ENCODE assay signal across 15 cellular contexts in genomic region chr5:175254155-175254554, GRCh38.
DNase-seq lines count a peak whose midpoint lies in the region; ATAC-seq and TF ChIP-seq lines count a peak whose summit lies in the region.
"Had no signal": no experiment of that assay in that cellular context is flagged by ENCODE, and none has a peak within 500 bp of the region (broad histone marks: within the 10 kb centered on the region; RNA-seq: fewer than 3 reads in every experiment).

No MANE protein-coding gene starts in this region.

- H2BK120ac ChIP-seq in IMR-90 (ENCODE audit: low read depth, low read length) = no peak overlapping the region

- no peaks in the 10 kb centered on the region for H3K36me3 Mint-ChIP-seq in activated CD8-positive, alpha-beta T cell treated with anti-CD3 and anti-CD28 coated beads for 36 hours (ENCODE audit: low read depth)

- intact Hi-C loops in IMR-90 (cut with micrococcal nuclease) = no loop called here
- intact Hi-C loops in activated CD8-positive, alpha-beta T cell treated with anti-CD3 and anti-CD28 coated beads for 36 hours (cut with micrococcal nuclease) = no loop called here
- intact Hi-C loops in psoas muscle (cut with DNase I) = no loop called here

- H3K9me3 ChIP-seq in IMR-90 (ENCODE audit: control insufficient read depth, insufficient read depth, low read length) (no peaks in the 10 kb centered on the region), thoracic aorta (no peaks in the 10 kb centered on the region), psoas muscle (no peaks in the 10 kb centered on the region)
- H3K9me3 ChIP-seq: pancreas had no signal

- peaks cover 4% of the 10 kb centered on the region for H3K27me3 Mint-ChIP-seq in activated CD8-positive, alpha-beta T cell treated with anti-CD3 and anti-CD28 coated beads for 36 hours

- TF ChIP-seq CTCF in IMR-90 (conservative IDR thresholded peaks at IDR 0.05; ENCODE audit: low read depth, low read length) (no peak), choroid plexus epithelial cell (conservative IDR thresholded peaks at IDR 0.05; ENCODE audit: low read depth, low read length) (no peak), thoracic aorta (IDR thresholded peaks at IDR 0.05) (no peak), psoas muscle (IDR thresholded peaks at IDR 0.05) (no peak)
- TF ChIP-seq CTCF in activated CD8-positive, alpha-beta T cell treated with anti-CD3 and anti-CD28 coated beads for 36 hours (IDR thresholded peaks at IDR 0.05) = no peak

- peak overlapping the region; percentile 40 for H3K14ac ChIP-seq in IMR-90 (replicated peaks; ENCODE audit: low read depth, low read length)

- no peak overlapping the region for H3K23ac ChIP-seq in IMR-90 (ENCODE audit: low read depth, low read length)

- no peaks in the 10 kb centered on the region for H3K79me1 ChIP-seq in IMR-90 (ENCODE audit: low read depth in 1 of 2, low read length in 2 of 2)

- H4K20me1 ChIP-seq in IMR-90 (ENCODE audit: insufficient read depth, low read length) = no peaks in the 10 kb centered on the region

- H3K36me3 ChIP-seq in IMR-90 (ENCODE audit: control insufficient read depth, insufficient read depth, low read length) (no peaks in the 10 kb centered on the region), thoracic aorta (no peaks in the 10 kb centered on the region), psoas muscle (ENCODE audit: insufficient read depth in 1 of 2, low read depth in 1 of 2) (no peaks in the 10 kb centered on the region)
- H3K36me3 ChIP-seq: pancreas had no signal

- BruUV-seq in IMR-90 (replicated peaks; lab: Mats Ljungman, UMichigan) = no TSS peak

- H3K4me2 ChIP-seq in IMR-90 (ENCODE audit: low read depth, low read length) = no peak overlapping the region

- H2AK9ac ChIP-seq in IMR-90 (replicated peaks; ENCODE audit: low read depth, low read length, poor library complexity) = no peak overlapping the region

- no peak overlapping the region for H2BK5ac ChIP-seq in IMR-90 (ENCODE audit: low read depth, low read length, poor library complexity, severe bottlenecking)

- dilution Hi-C loops in IMR-90 (cut with HindIII; ENCODE audit: low sequenced_read_pairs, unreplicated experiment) = no loop called here

- DNase-seq in IMR-90 (peak; percentile 42), choroid plexus epithelial cell (ENCODE audit: low read depth) (peak; percentile 34), left lobe of liver (ENCODE audit: low spot score) (no peak), thoracic aorta (ENCODE audit: low spot score) (no peak), HuH-7 (ENCODE audit: low spot score) (no peak), psoas muscle (no peak), Ammon's horn (ENCODE audit: low spot score) (no peak)
- no peak for DNase-seq in activated CD8-positive, alpha-beta T cell treated with anti-CD3 and anti-CD28 coated beads for 36 hours
- DNase-seq: activated gamma-delta T cell; COR-L47; H7; NCI-H446 treated with DMSO at 0.1 percent for 48 hours; pancreas; stimulated activated naive CD8-positive, alpha-beta T cell treated with anti-CD3 and anti-CD28 coated beads, Interleukin-15, Interleukin-2, amounts not matched to agents 100 U/mL and 50 U/mL, for 24 hours had no signal

- CTCF ChIA-PET in IMR-90 (lab: Yijun Ruan, JAX) = no interaction called here
- CTCF ChIA-PET in activated CD8-positive, alpha-beta T cell treated with anti-CD3 and anti-CD28 coated beads for 36 hours (lab: Charles Lee) = no interaction called here

- no peak overlapping the region for H3K9ac ChIP-seq in IMR-90 (ENCODE audit: low read depth, low read length)

- POLR2A ChIA-PET in IMR-90 (lab: Charles Lee; ENCODE audit: unreplicated experiment) = no interaction called here
- POLR2A ChIA-PET in activated CD8-positive, alpha-beta T cell treated with anti-CD3 and anti-CD28 coated beads for 36 hours (lab: Charles Lee) = no interaction called here

- no peak overlapping the region for H4K5ac ChIP-seq in IMR-90 (ENCODE audit: low read depth, low read length)

- peaks cover 5% of the 10 kb centered on the region; the same call in 1 of the 2 replicates for H3K4me1 ChIP-seq in IMR-90 (ENCODE audit: control insufficient read depth, insufficient read depth, low read length)
- H3K4me1 ChIP-seq in thoracic aorta (ENCODE audit: control insufficient read depth in 1 of 2, low read depth in 2 of 2) = peaks cover 7 to 21% of the 10 kb centered on the region in 2 donors
- no peaks in the 10 kb centered on the region for H3K4me1 ChIP-seq in psoas muscle
- H3K4me1 ChIP-seq: pancreas had no signal

- H3K4me3 Mint-ChIP-seq in activated CD8-positive, alpha-beta T cell treated with anti-CD3 and anti-CD28 coated beads for 36 hours = no peak overlapping the region

- 0 out of 2 replicates have a peak overlapping the region, but pooled peaks have one; percentile 1 for H2BK20ac ChIP-seq in IMR-90 (ENCODE audit: low read depth, low read length)

- peaks cover 2% of the 10 kb centered on the region for H3K4me1 Mint-ChIP-seq in activated CD8-positive, alpha-beta T cell treated with anti-CD3 and anti-CD28 coated beads for 36 hours (ENCODE audit: low read depth)

- no peak overlapping the region for H2AK5ac ChIP-seq in IMR-90 (ENCODE audit: low read depth, low read length)

- H3K4me3 ChIP-seq in IMR-90 (ENCODE audit: insufficient read depth, low read depth, low read length) (no peak overlapping the region), choroid plexus epithelial cell (ENCODE audit: low read depth, low read length) (no peak overlapping the region), thoracic aorta (no peak overlapping the region), psoas muscle (no peak overlapping the region)
- H3K4me3 ChIP-seq: lung, pancreas had no signal

- no peak overlapping the region for H2BK15ac ChIP-seq in IMR-90 (ENCODE audit: low read depth, low read length)

- H3K27ac ChIP-seq in IMR-90 (ENCODE audit: insufficient read depth, low read length) (no peak overlapping the region), thoracic aorta (peak overlapping the region; percentile 25 to 57), psoas muscle (no peak overlapping the region)
- H3K27ac ChIP-seq: pancreas had no signal

- H4K8ac ChIP-seq in IMR-90 (ENCODE audit: low read depth in 2 of 2, low read length in 2 of 2) = no peak overlapping the region

- no peak overlapping the region for H3K18ac ChIP-seq in IMR-90 (ENCODE audit: low read depth, low read length)

- ATAC-seq in IMR-90 (ENCODE audit: low read depth) (peak; percentile 76), left lobe of liver (peak; percentile 50), thoracic aorta (ENCODE audit: insufficient number of reproducible peaks, low FRiP score, low read depth) (peak; percentile 71), psoas muscle (no peak)
- ATAC-seq in activated CD8-positive, alpha-beta T cell treated with anti-CD3 and anti-CD28 coated beads for 36 hours = no peak

- no peaks in the 10 kb centered on the region for H3K9me3 Mint-ChIP-seq in activated CD8-positive, alpha-beta T cell treated with anti-CD3 and anti-CD28 coated beads for 36 hours

- no peak for TF ChIP-seq RAD21 in IMR-90 (IDR thresholded peaks at IDR 0.05; ENCODE audit: low read length)

- H4K91ac ChIP-seq in IMR-90 (ENCODE audit: insufficient read depth, low read depth, low read length) = no peak overlapping the region

- H3K9me1 ChIP-seq in IMR-90 (ENCODE audit: insufficient read depth, low read length) = peaks cover 11% of the 10 kb centered on the region; the same call in 1 of the 2 replicates

- H3K4ac ChIP-seq in IMR-90 (ENCODE audit: low read depth, low read length) = peak overlapping the region; percentile 28; the same call in 1 of the 2 replicates

- no peak for TF ChIP-seq POLR2A in IMR-90 (IDR thresholded peaks at IDR 0.05; ENCODE audit: low read depth, low read length)

- no peak overlapping the region for H3K56ac ChIP-seq in IMR-90 (ENCODE audit: extremely low read depth, insufficient read depth, low read length)

- H3K27me3 ChIP-seq in IMR-90 (ENCODE audit: control insufficient read depth, insufficient read depth, low read length) (no peaks in the 10 kb centered on the region), thoracic aorta (replicated peaks; ENCODE audit: insufficient read depth) (no peaks in the 10 kb centered on the region), psoas muscle (ENCODE audit: insufficient read depth in 3 of 3, low read length in 2 of 3) (no peaks in the 10 kb centered on the region)
- H3K27me3 ChIP-seq: pancreas had no signal

- in situ Hi-C loops in IMR-90 (cut with MboI; ENCODE audit: low sequenced_read_pairs) = no loop called here

- WGBS in IMR-90 (ENCODE audit: extremely low coverage in 2 of 2, insufficient read length in 1 of 2), 2 experiments = no CpG with 5 or more reads among the region's 1 CpG
- 12 to 41% (median 15%) methylated on average over 1 of the region's 1 CpG for WGBS in psoas muscle, 3 donors

- no peak overlapping the region for H3K27ac Mint-ChIP-seq in activated CD8-positive, alpha-beta T cell treated with anti-CD3 and anti-CD28 coated beads for 36 hours

- peak overlapping the region; percentile 12 for H2AFZ ChIP-seq in IMR-90 (replicated peaks; ENCODE audit: low read length, poor library complexity)

TF ChIP-seq in IMR-90, 13 proteins besides CTCF, POLR2A, EP300 and RAD21:
- TF ChIP-seq RFX5 (IDR thresholded peaks at IDR 0.05; ENCODE audit: low read depth, low read length) = no peak
- TF ChIP-seq ELK1 (IDR thresholded peaks at IDR 0.05; ENCODE audit: borderline replicate concordance, low read depth, low read length) = no peak

Comparison
In these comparisons a context has a peak if more than half of its experiments do, and no peak if none do; other contexts are left out.
1. ATAC-seq: peak in IMR-90 (single experiment), left lobe of liver (single experiment) and thoracic aorta (single experiment); none in activated CD8-positive, alpha-beta T cell treated with anti-CD3 and anti-CD28 coated beads for 36 hours (single experiment) and psoas muscle (0 of 4).
2. DNase-seq: peak in IMR-90 (single experiment) and choroid plexus epithelial cell (single experiment); none in left lobe of liver (single experiment), thoracic aorta (single experiment), HuH-7 (single experiment), activated CD8-positive, alpha-beta T cell treated with anti-CD3 and anti-CD28 coated beads for 36 hours (single experiment), psoas muscle (0 of 2) and Ammon's horn (single experiment).
3. H3K27ac ChIP-seq: peak in thoracic aorta (2 of 2); none in IMR-90 (single experiment) and psoas muscle (single experiment).